Comparison of ENCODE assay signal across 8 cellular contexts in the genomic region with DNA sequence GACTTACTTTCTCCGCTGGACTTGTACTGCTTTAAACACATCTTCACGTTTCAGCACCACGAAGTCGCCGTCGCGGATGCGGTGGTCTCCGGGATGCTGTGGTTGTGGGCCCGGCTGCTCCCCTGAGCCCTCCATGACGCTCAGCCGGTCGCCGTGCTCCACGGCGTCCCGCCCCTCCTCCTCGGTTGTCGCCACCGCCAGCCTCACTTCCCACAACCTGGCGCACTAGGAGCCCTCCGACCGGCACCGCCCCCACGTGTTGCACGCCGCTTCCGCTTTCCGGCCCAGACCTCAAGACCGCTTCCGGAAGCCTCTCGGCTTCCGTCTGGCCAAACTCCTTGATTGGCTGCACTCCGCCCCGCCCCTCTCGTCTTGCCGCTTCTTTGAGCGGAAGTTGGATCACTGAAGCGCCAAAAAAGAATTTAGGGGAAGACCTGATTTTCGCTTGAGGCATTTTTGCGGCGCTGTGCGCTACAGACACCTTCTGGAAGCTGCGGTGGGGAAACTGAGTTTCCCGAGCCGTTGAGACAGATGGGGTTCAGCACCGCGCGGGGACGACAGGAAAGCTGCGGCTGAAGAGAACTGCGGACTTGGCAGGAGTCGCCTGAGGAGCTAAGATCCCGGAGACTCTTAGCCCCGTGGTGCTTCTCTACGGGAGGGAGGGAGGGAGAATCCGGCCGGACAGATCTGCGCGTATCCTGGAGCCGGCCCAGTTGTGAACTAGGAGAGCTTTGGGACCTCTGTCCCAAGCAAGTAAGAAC. TPM values are rescaled to one million over a fixed set of nuclear protein-coding genes. Genes with fewer than 3 reads are reported as not detected.
A peak's percentile ranks its signal among the peaks of the same experiment; 100 is the strongest.
DNase-seq lines count a peak whose midpoint lies in the region; TF ChIP-seq lines count a peak whose summit lies in the region.

A gene (plus strand): TSS at position 382 of the 761 bp plus-strand sequence. CDS start 1,364 bp downstream, outside the sequence.
A gene with protein sequence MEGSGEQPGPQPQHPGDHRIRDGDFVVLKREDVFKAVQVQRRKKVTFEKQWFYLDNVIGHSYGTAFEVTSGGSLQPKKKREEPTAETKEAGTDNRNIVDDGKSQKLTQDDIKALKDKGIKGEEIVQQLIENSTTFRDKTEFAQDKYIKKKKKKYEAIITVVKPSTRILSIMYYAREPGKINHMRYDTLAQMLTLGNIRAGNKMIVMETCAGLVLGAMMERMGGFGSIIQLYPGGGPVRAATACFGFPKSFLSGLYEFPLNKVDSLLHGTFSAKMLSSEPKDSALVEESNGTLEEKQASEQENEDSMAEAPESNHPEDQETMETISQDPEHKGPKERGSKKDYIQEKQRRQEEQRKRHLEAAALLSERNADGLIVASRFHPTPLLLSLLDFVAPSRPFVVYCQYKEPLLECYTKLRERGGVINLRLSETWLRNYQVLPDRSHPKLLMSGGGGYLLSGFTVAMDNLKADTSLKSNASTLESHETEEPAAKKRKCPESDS (minus strand): TSS at position 263 of the 761 bp plus-strand sequence. CDS start 128 bp downstream, at position 135.

- peaks cover 11% of the 10 kb centered on the region; the same call in 1 of the 2 replicates for H3K4me1 ChIP-seq in SJSA1 (replicated peaks)
- peaks cover 19% of the 10 kb centered on the region for H3K4me1 ChIP-seq in neuron (ENCODE audit: insufficient read depth, low read length)

- H3K9me3 ChIP-seq in SJSA1 (replicated peaks): no peaks in the 10 kb centered on the region
- H3K9me3 ChIP-seq in neuron (ENCODE audit: low read length): no peaks in the 10 kb centered on the region

- peaks cover 62% of the 10 kb centered on the region for H3K36me3 ChIP-seq in SJSA1
- peaks cover 49% of the 10 kb centered on the region for H3K36me3 ChIP-seq in neuron (ENCODE audit: insufficient read depth, low read length)

- TF ChIP-seq CTCF in HFF-Myc (IDR thresholded peaks at IDR 0.05; ENCODE audit: low read depth, low read length, missing control alignments): no peak

- DNase-seq in GM04503 (ENCODE audit: low read depth) (peak; percentile 64), HFF-Myc (ENCODE audit: extremely low read depth, low read depth) (peak; percentile 83), MV-4-11 (lab: John Stamatoyannopoulos, UW) (peak; percentile 98), SJSA1 (ENCODE audit: low read depth in 1 of 2, low spot score in 2 of 2) (peak; percentile 93 to 97), foreskin melanocyte (peak; percentile 95), stromal cell of bone marrow (ENCODE audit: low read depth) (peak; percentile 93)
- DNase-seq in activated gamma-delta T cell treated with anti-CD3 and anti-CD28 coated beads, Interleukin-2, amount 50 U/mL, for 16 hours (ENCODE audit: low read depth): peak; percentile 92

- peak within 1 kb of the TSS; percentile 65 for H3K27ac ChIP-seq in SJSA1

- peak within 1 kb of the TSS; percentile 63 for H2AFZ ChIP-seq in neuron (ENCODE audit: low read depth, low read length)

- H3K27me3 ChIP-seq in SJSA1 (replicated peaks): no peaks in the 10 kb centered on the region
- H3K27me3 ChIP-seq in neuron (ENCODE audit: insufficient read depth, low read length): no peaks in the 10 kb centered on the region

- H3K4me3 ChIP-seq in HFF-Myc (replicated peaks; ENCODE audit: low read depth, low read length) (peak within 1 kb of the TSS; percentile 89), SJSA1 (peak within 1 kb of the TSS; percentile 73), neuron (ENCODE audit: low read length) (peak within 1 kb of the TSS; percentile 64)

RNA-seq across cellular contexts. Expression of the first gene that starts in this region (rescaled TPM):
- total RNA-seq in SJSA1 (2014; rRNA removed; shearing (Covaris generic)): 38.3 and 38.9 TPM in 2 replicates

RNA-seq across cellular contexts. Expression of the second gene that starts in this region (rescaled TPM):
- total RNA-seq in SJSA1 (2014; rRNA removed; shearing (Covaris generic)): 18.5 and 18.9 TPM in 2 replicates

Comparison
In these comparisons a context has a peak if more than half of its experiments do, and no peak if none do; other contexts are left out.
1. Peak in every context shown above with its lines: DNase-seq, H3K4me3 ChIP-seq and H3K27ac ChIP-seq.